ENCODE assay signal across 2 cellular contexts in genomic region chr10:49598986-49599385, GRCh38.
TF ChIP-seq lines count a peak whose summit lies in the region.

No MANE protein-coding gene starts in this region.

TF ChIP-seq in SK-N-SH, 30 proteins besides CTCF, POLR2A, EP300 and RAD21 (continued from another document):
- no peak for TF ChIP-seq TEAD4 (IDR thresholded peaks at IDR 0.05; ENCODE audit: borderline replicate concordance, insufficient read depth)
- TF ChIP-seq, protein P1, sequence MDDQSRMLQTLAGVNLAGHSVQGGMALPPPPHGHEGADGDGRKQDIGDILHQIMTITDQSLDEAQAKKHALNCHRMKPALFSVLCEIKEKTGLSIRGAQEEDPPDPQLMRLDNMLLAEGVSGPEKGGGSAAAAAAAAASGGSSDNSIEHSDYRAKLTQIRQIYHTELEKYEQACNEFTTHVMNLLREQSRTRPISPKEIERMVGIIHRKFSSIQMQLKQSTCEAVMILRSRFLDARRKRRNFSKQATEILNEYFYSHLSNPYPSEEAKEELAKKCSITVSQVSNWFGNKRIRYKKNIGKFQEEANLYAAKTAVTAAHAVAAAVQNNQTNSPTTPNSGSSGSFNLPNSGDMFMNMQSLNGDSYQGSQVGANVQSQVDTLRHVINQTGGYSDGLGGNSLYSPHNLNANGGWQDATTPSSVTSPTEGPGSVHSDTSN (IDR thresholded peaks at IDR 0.05) = peak; percentile 22; the same call in 1 of the 2 replicates

TF ChIP-seq in GM23338, 12 proteins besides CTCF, POLR2A, EP300 and RAD21 (continued from another document):
- TF ChIP-seq, protein P2, sequence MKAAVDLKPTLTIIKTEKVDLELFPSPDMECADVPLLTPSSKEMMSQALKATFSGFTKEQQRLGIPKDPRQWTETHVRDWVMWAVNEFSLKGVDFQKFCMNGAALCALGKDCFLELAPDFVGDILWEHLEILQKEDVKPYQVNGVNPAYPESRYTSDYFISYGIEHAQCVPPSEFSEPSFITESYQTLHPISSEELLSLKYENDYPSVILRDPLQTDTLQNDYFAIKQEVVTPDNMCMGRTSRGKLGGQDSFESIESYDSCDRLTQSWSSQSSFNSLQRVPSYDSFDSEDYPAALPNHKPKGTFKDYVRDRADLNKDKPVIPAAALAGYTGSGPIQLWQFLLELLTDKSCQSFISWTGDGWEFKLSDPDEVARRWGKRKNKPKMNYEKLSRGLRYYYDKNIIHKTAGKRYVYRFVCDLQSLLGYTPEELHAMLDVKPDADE (IDR thresholded peaks at IDR 0.05) = no peak
- TF ChIP-seq STAT1 (IDR thresholded peaks at IDR 0.05; ENCODE audit: unreplicated experiment) = no peak
- no peak for TF ChIP-seq CREB1 (CRISPR knock-in tag; IDR thresholded peaks at IDR 0.05; ENCODE audit: low read depth)
- no peak for TF ChIP-seq EZH2 (IDR thresholded peaks at IDR 0.05; ENCODE audit: low read depth, unreplicated experiment)
